In genomic region chr4:89753601-89754066, GRCh38 we compare ENCODE assay signal across 1 cellular context.
A peak's percentile ranks its signal among the peaks of the same experiment; 100 is the strongest.
TF ChIP-seq lines count a peak whose summit lies in the region.

No MANE protein-coding gene starts in this region.

TF ChIP-seq in HEK293, 187 proteins besides CTCF, POLR2A, EP300 and RAD21 (continued from another document and continues in another):
- TF ChIP-seq, protein P1, sequence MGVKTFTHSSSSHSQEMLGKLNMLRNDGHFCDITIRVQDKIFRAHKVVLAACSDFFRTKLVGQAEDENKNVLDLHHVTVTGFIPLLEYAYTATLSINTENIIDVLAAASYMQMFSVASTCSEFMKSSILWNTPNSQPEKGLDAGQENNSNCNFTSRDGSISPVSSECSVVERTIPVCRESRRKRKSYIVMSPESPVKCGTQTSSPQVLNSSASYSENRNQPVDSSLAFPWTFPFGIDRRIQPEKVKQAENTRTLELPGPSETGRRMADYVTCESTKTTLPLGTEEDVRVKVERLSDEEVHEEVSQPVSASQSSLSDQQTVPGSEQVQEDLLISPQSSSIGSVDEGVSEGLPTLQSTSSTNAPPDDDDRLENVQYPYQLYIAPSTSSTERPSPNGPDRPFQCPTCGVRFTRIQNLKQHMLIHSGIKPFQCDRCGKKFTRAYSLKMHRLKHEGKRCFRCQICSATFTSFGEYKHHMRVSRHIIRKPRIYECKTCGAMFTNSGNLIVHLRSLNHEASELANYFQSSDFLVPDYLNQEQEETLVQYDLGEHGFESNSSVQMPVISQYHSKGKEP (tag by site-specific recombination; IDR thresholded peaks at IDR 0.05), result 0 out of 2 replicates have a peak, but pooled peaks have one; percentile 10
- TF ChIP-seq GLIS1 (tag by site-specific recombination; IDR thresholded peaks at IDR 0.05) (no peak), SALL2 (tag by site-specific recombination; IDR thresholded peaks at IDR 0.05; ENCODE audit: borderline replicate concordance) (no peak), ZNF211 (tag by site-specific recombination; IDR thresholded peaks at IDR 0.05; ENCODE audit: low read depth) (no peak), ZNF366 (tag by site-specific recombination; conservative IDR thresholded peaks at IDR 0.05) (peak; percentile 93), ZFP37 (tag by site-specific recombination; IDR thresholded peaks at IDR 0.05) (0 out of 2 replicates have a peak, but pooled peaks have one; percentile 58), ZNF660 (tag by site-specific recombination; IDR thresholded peaks at IDR 0.05) (0 out of 2 replicates have a peak, but pooled peaks have one; percentile 49), ZNF146 (tag by site-specific recombination; IDR thresholded peaks at IDR 0.05) (no peak), ZNF785 (tag by site-specific recombination; IDR thresholded peaks at IDR 0.05) (no peak), ZNF2 (tag by site-specific recombination; IDR thresholded peaks at IDR 0.05) (no peak), ZNF174 (tag by site-specific recombination; IDR thresholded peaks at IDR 0.05) (no peak), KLF9 (tag by site-specific recombination; IDR thresholded peaks at IDR 0.05; ENCODE audit: low read depth) (no peak), REPIN1 (tag by site-specific recombination; IDR thresholded peaks at IDR 0.05; ENCODE audit: low read depth) (no peak), ZNF324 (tag by site-specific recombination; IDR thresholded peaks at IDR 0.05) (0 out of 2 replicates have a peak, but pooled peaks have one; percentile 27), HOXD13 (CRISPR knock-in tag; IDR thresholded peaks at IDR 0.05; ENCODE audit: borderline replicate concordance) (no peak), ZBTB6 (tag by site-specific recombination; IDR thresholded peaks at IDR 0.05) (no peak), ZBTB48 (tag by site-specific recombination; IDR thresholded peaks at IDR 0.05) (no peak), ZNF596 (tag by site-specific recombination; IDR thresholded peaks at IDR 0.05) (no peak), BCL11A (tag by site-specific recombination; IDR thresholded peaks at IDR 0.05; ENCODE audit: low read depth) (no peak; the same call in 1 of the 2 replicates), ZIC2 (tag by site-specific recombination; IDR thresholded peaks at IDR 0.05) (no peak), ZSCAN30 (tag by site-specific recombination; IDR thresholded peaks at IDR 0.05) (no peak), ZNF514 (tag by site-specific recombination; IDR thresholded peaks at IDR 0.05) (no peak), ZNF830 (tag by site-specific recombination; IDR thresholded peaks at IDR 0.05; ENCODE audit: low read depth) (no peak), GLIS2 (tag by site-specific recombination; IDR thresholded peaks at IDR 0.05) (no peak), ZNF560 (tag by site-specific recombination; IDR thresholded peaks at IDR 0.05; ENCODE audit: borderline replicate concordance) (no peak), MYNN (tag by site-specific recombination; IDR thresholded peaks at IDR 0.05; ENCODE audit: borderline replicate concordance) (no peak), ZNF404 (tag by site-specific recombination; IDR thresholded peaks at IDR 0.05) (no peak), ZNF26 (tag by site-specific recombination; IDR thresholded peaks at IDR 0.05) (no peak), ZNF37A (tag by site-specific recombination; IDR thresholded peaks at IDR 0.05) (no peak), ZSCAN4 (tag by site-specific recombination; IDR thresholded peaks at IDR 0.05) (peak; percentile 20; the same call in 1 of the 2 replicates), KLF16 (tag by site-specific recombination; IDR thresholded peaks at IDR 0.05) (no peak), ZNF391 (tag by site-specific recombination; IDR thresholded peaks at IDR 0.05; ENCODE audit: borderline replicate concordance, low read depth) (0 out of 2 replicates have a peak, but pooled peaks have one; percentile 42), WT1 (tag by site-specific recombination; IDR thresholded peaks at IDR 0.05) (peak; percentile 83), ZNF280D (tag by site-specific recombination; IDR thresholded peaks at IDR 0.05) (no peak), PBX3 (CRISPR knock-in tag; IDR thresholded peaks at IDR 0.05) (no peak), PRDM2 (tag by site-specific recombination; IDR thresholded peaks at IDR 0.05; ENCODE audit: borderline replicate concordance) (no peak), RBAK (tag by site-specific recombination; IDR thresholded peaks at IDR 0.05) (no peak), ZNF10 (tag by site-specific recombination; IDR thresholded peaks at IDR 0.05) (peak; percentile 44; the same call in 1 of the 2 replicates), ZNF791 (tag by site-specific recombination; IDR thresholded peaks at IDR 0.05) (no peak), ZNF112 (tag by site-specific recombination; IDR thresholded peaks at IDR 0.05) (no peak), ZNF571 (tag by site-specific recombination; IDR thresholded peaks at IDR 0.05) (no peak), ZNF510 (tag by site-specific recombination; IDR thresholded peaks at IDR 0.05; ENCODE audit: insufficient replicate concordance) (no peak), BCL11B (tag by site-specific recombination; IDR thresholded peaks at IDR 0.05; ENCODE audit: low read depth) (no peak), ZNF140 (tag by site-specific recombination; IDR thresholded peaks at IDR 0.05) (no peak), ZNF544 (tag by site-specific recombination; IDR thresholded peaks at IDR 0.05) (no peak), ZFP3 (tag by site-specific recombination; IDR thresholded peaks at IDR 0.05; ENCODE audit: low read depth) (no peak), ZNF175 (tag by site-specific recombination; IDR thresholded peaks at IDR 0.05) (no peak), OVOL3 (tag by site-specific recombination; IDR thresholded peaks at IDR 0.05) (peak; percentile 34; the same call in 1 of the 2 replicates), ZNF19 (tag by site-specific recombination; IDR thresholded peaks at IDR 0.05; ENCODE audit: low read depth) (no peak), PRDM1 (tag by site-specific recombination; IDR thresholded peaks at IDR 0.05) (peak; percentile 64), ZNF292 (tag by site-specific recombination; IDR thresholded peaks at IDR 0.05; ENCODE audit: borderline replicate concordance, low read depth) (no peak), ZNF670 (tag by site-specific recombination; IDR thresholded peaks at IDR 0.05; ENCODE audit: low read depth) (no peak)
